9 cellular contexts compared by ENCODE assay signal in the genomic region with DNA sequence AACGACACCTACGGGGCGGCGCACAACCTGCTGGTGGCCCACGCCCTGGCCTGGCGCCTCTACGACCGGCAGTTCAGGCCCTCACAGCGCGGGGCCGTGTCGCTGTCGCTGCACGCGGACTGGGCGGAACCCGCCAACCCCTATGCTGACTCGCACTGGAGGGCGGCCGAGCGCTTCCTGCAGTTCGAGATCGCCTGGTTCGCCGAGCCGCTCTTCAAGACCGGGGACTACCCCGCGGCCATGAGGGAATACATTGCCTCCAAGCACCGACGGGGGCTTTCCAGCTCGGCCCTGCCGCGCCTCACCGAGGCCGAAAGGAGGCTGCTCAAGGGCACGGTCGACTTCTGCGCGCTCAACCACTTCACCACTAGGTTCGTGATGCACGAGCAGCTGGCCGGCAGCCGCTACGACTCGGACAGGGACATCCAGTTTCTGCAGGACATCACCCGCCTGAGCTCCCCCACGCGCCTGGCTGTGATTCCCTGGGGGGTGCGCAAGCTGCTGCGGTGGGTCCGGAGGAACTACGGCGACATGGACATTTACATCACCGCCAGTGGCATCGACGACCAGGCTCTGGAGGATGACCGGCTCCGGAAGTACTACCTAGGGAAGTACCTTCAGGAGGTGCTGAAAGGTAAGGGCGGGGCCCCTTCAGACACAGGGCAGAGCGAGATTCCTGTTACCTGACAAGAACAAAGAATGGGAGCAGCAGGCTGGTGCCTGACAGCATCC. TPM values are rescaled to one million over a fixed set of nuclear protein-coding genes. Genes with fewer than 3 reads are reported as not detected.
DNase-seq lines count a peak whose midpoint lies in the region; ATAC-seq, FAIRE-seq and TF ChIP-seq lines count a peak whose summit lies in the region.
"Had no signal": no experiment of that assay in that cellular context is flagged by ENCODE, and none has a peak within 500 bp of the region (broad histone marks: within the 10 kb centered on the region; RNA-seq: fewer than 3 reads in every experiment).

No MANE protein-coding gene starts in this region.

- H3K9me3 Mint-ChIP-seq in astrocyte (ENCODE audit: unreplicated experiment), result no peaks in the 10 kb centered on the region

- H3K4me3 ChIP-seq in astrocyte (ENCODE audit: insufficient read depth, low read depth, low read length) (peak overlapping the region; percentile 47), iPS DF 6.9 (ENCODE audit: low read length) (peak overlapping the region; percentile 48; the same call in 1 of the 2 replicates)
- H3K4me3 ChIP-seq: PC-9 had no signal

- H3K4me2 ChIP-seq in astrocyte (ENCODE audit: low read length), result peak overlapping the region; percentile 83
- H3K4me2 ChIP-seq: PC-9 had no signal

- peak overlapping the region; percentile 64 for H2AFZ ChIP-seq in astrocyte (ENCODE audit: low read depth, low read length)
- H2AFZ ChIP-seq: PC-9 had no signal

- no peak overlapping the region for H3K27ac ChIP-seq in astrocyte (ENCODE audit: low read depth, low read length)
- H3K27ac ChIP-seq in iPS DF 6.9 (ENCODE audit: low read length), result no peak overlapping the region
- H3K27ac ChIP-seq: PC-9 had no signal

- H3K36me3 ChIP-seq in astrocyte (ENCODE audit: insufficient read depth, low read length), result peaks cover 8% of the 10 kb centered on the region
- H3K36me3 ChIP-seq in iPS DF 6.9 (ENCODE audit: control insufficient read depth, insufficient read depth, low read length), result peaks cover 1% of the 10 kb centered on the region; the same call in 1 of the 2 replicates

- no peaks in the 10 kb centered on the region for H3K27me3 Mint-ChIP-seq in astrocyte (ENCODE audit: low read depth, unreplicated experiment)

- H4K20me1 ChIP-seq in astrocyte (ENCODE audit: insufficient read depth, low read length), result peaks cover 32% of the 10 kb centered on the region

- DNase-seq in G401 (ENCODE audit: low spot score) (peak; percentile 43), NCI-H2029 treated with DMSO at 0.1 percent for 48 hours (lab: John Stamatoyannopoulos, UW) (peak; percentile 37), astrocyte (ENCODE audit: low read depth) (peak; percentile 31), iPS DF 6.9 (ENCODE audit: low read depth, low spot score) (no peak), NCI-H69 (lab: John Stamatoyannopoulos, UW) (no peak), urothelium cell line (ENCODE audit: low spot score) (no peak)
- peak in 2 of 3 donors; percentile 14 to 23 for DNase-seq in stimulated activated CD4-positive, alpha-beta T cell treated with anti-CD3 and anti-CD28 coated beads, Interleukin-12 subunit alpha, Interleukin-12 subunit beta, amount 100 ng/mL, for 48 hours (ENCODE audit: low read depth in 2 of 3, low spot score in 1 of 3)

- H3K4me3 Mint-ChIP-seq in astrocyte (ENCODE audit: unreplicated experiment), result peak overlapping the region; percentile 27

- ATAC-seq in GM21619 (IDR thresholded peaks at IDR 0.05; ENCODE audit: unreplicated experiment), result peak; percentile 86

- H3K4me1 ChIP-seq in astrocyte (ENCODE audit: insufficient read depth, low read length) (peaks cover 4% of the 10 kb centered on the region), iPS DF 6.9 (ENCODE audit: control insufficient read depth, insufficient read depth, low read length) (no peaks in the 10 kb centered on the region)

- no peak for TF ChIP-seq CTCF in astrocyte (IDR thresholded peaks at IDR 0.05; ENCODE audit: insufficient read depth, low read depth, low read length)

- H3K9ac ChIP-seq in astrocyte (ENCODE audit: low read length), result peak overlapping the region; percentile 55

- H3K79me2 ChIP-seq in astrocyte (ENCODE audit: insufficient read depth, low read length), result peaks cover under 1% of the 10 kb centered on the region

- H3K27me3 ChIP-seq in astrocyte (ENCODE audit: insufficient read depth, low read length), result no peaks in the 10 kb centered on the region
- no peaks in the 10 kb centered on the region for H3K27me3 ChIP-seq in iPS DF 6.9 (ENCODE audit: control insufficient read depth, insufficient read depth, low read length)

- no peak for FAIRE-seq in astrocyte (lab: Jason Lieb, UNC)
- no peak for FAIRE-seq in urothelium cell line (lab: Jason Lieb, UNC)

- H3K4me1 Mint-ChIP-seq in astrocyte (ENCODE audit: low read depth, unreplicated experiment), result peaks cover 11% of the 10 kb centered on the region

- in situ Hi-C loops in G401 (cut with HindIII; ENCODE audit: low sequenced_read_pairs), result no loop called here

- H3K9me3 ChIP-seq in astrocyte (ENCODE audit: insufficient read depth, low read depth, low read length), result no peaks in the 10 kb centered on the region
- H3K9me3 ChIP-seq in iPS DF 6.9 (ENCODE audit: control insufficient read depth, insufficient read depth, low read length), result no peaks in the 10 kb centered on the region

- no peak overlapping the region for H3K27ac Mint-ChIP-seq in astrocyte (ENCODE audit: unreplicated experiment)

- WGBS in iPS DF 6.9 (ENCODE audit: insufficient coverage, insufficient read length), result no CpG with 5 or more reads among the region's 61 CpGs

- peaks cover 6% of the 10 kb centered on the region for H3K36me3 Mint-ChIP-seq in astrocyte (ENCODE audit: low read depth, unreplicated experiment)

RNA-seq across cellular contexts. Expression of a gene that starts 11.7 kb away (rescaled TPM):
- total RNA-seq in G401 (2014; rRNA removed; shearing (Covaris generic)), result 3,492 and 4,926 TPM in 2 replicates
- 963 and 1,047 TPM in 2 replicates for total RNA-seq in astrocyte

RNA-seq across cellular contexts. Expression of a gene that starts 11.8 kb away (rescaled TPM):
- total RNA-seq in G401 (2014; rRNA removed; shearing (Covaris generic)), result 28.8 and 34.7 TPM in 2 replicates
- 9.6 and 11.0 TPM in 2 replicates for total RNA-seq in astrocyte

RNA-seq across cellular contexts. Expression of a gene that starts 40.3 kb away (rescaled TPM):
- total RNA-seq in G401 (2014; rRNA removed; shearing (Covaris generic)), result not detected in 2 replicates
- not detected in 2 replicates for total RNA-seq in astrocyte
- total RNA-seq: PC-9 had no signal

Comparison
In these comparisons a context has a peak if more than half of its experiments do, and no peak if none do; other contexts are left out.
1. DNase-seq: peak in G401 (single experiment), NCI-H2029 treated with DMSO at 0.1 percent for 48 hours (single experiment), astrocyte (single experiment) and stimulated activated CD4-positive, alpha-beta T cell treated with anti-CD3 and anti-CD28 coated beads, Interleukin-12 subunit alpha, Interleukin-12 subunit beta, amount 100 ng/mL, for 48 hours (2 of 3); none in iPS DF 6.9 (single experiment), NCI-H69 (single experiment) and urothelium cell line (single experiment).